ENCODE assay signal across 19 cellular contexts in the genomic region with DNA sequence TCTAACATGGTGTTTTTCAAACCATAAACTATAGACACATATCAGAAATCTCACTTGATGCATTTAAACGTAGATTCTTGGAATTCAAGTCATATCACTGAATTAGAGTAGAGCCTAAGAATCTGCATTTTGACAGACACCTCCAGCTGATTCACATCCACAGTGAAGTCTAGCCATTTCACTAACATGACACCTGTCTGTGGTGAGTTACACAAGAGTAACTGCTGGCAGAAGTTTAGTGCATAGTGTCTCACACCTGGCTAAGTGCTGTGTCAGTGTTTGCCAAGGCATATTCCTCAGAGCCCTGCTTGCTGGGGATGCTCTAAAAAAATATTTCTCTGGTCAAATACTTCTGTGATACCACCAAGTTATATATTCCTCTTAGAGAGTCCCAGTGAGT.
"Had no signal": no experiment of that assay in that cellular context is flagged by ENCODE, and none has a peak within 500 bp of the region (broad histone marks: within the 10 kb centered on the region; RNA-seq: fewer than 3 reads in every experiment).

No MANE protein-coding gene starts in this region.

- H3K36me3 ChIP-seq: neutrophil, pancreas, spleen, thoracic aorta, tibial nerve, upper lobe of right lung, uterus had no signal

- ATAC-seq: natural killer cell treated with Interleukin-12 subunit alpha and Interleukin-12 subunit beta and Interleukin-15 and Interleukin-18, amount 100 ng/mL, for 72 hours; pancreas; sciatic nerve; stimulated activated naive B cell treated with anti-CD40 and anti-IgM and Interleukin-4, amounts not matched to agents 10 μg/mL and 1 μg/mL and 100 μg/mL, for 72 hours; upper lobe of right lung had no signal

- FAIRE-seq: frontal cortex, pancreas had no signal

- H3K9me3 ChIP-seq: neutrophil, pancreas, spleen, thoracic aorta, tibial nerve, upper lobe of right lung, uterus had no signal

- H3K4me1 ChIP-seq: pancreas, spleen, tibial nerve, upper lobe of right lung, uterus had no signal

- H3K4me3 ChIP-seq: dorsolateral prefrontal cortex, lung, pancreas, spleen, thoracic aorta, tibial nerve, upper lobe of right lung, uterus had no signal

- H3K27ac ChIP-seq: dorsolateral prefrontal cortex, neutrophil, pancreas, spleen, thoracic aorta, tibial nerve, upper lobe of right lung, uterus had no signal

- H3K27me3 ChIP-seq: neutrophil, spleen, tibial nerve, upper lobe of right lung, uterus had no signal

- DNase-seq: dorsolateral prefrontal cortex; effector CD4-positive, alpha-beta T cell; hypothalamus; immature natural killer cell; islet precursor cell; kidney glomerular epithelial cell; naive B cell; pancreas; spleen; stimulated activated naive B cell treated with anti-CD40 and anti-IgM and Interleukin-4, amounts not matched to agents 10 μg/mL and 1 μg/mL and 100 μg/mL, for 72 hours; upper lobe of right lung; uterus had no signal
